ENCODE assay signal across 28 cellular contexts in genomic region chr17:11384131-11384530, GRCh38.
"Had no signal": no experiment of that assay in that cellular context is flagged by ENCODE, and none has a peak within 500 bp of the region (broad histone marks: within the 10 kb centered on the region; RNA-seq: fewer than 3 reads in every experiment).

No MANE protein-coding gene starts in this region.

- H3K4me1 ChIP-seq: ascending aorta, breast epithelium, colonic mucosa, esophagus muscularis mucosa, foreskin keratinocyte, gastroesophageal sphincter, heart right ventricle had no signal

- ATAC-seq: activated naive CD4-positive, alpha-beta T cell treated with anti-CD3 and anti-CD28 coated beads, Interleukin-2, amount 50 U/mL, for 72 hours; activated T-cell treated with anti-CD3 and anti-CD28 coated beads, Interleukin-2, amount 50 U/mL, for 72 hours; foreskin keratinocyte; gastroesophageal sphincter; heart right ventricle; WTC11 had no signal

- H3K27me3 ChIP-seq: ascending aorta, breast epithelium, cardiac muscle cell, colonic mucosa, esophagus muscularis mucosa, foreskin keratinocyte, gastroesophageal sphincter had no signal

- H3K4me3 ChIP-seq: ascending aorta, breast epithelium, cardiac muscle cell, colonic mucosa, esophagus muscularis mucosa, gastroesophageal sphincter, heart right ventricle had no signal

- H3K9me3 ChIP-seq: ascending aorta, breast epithelium, colonic mucosa, esophagus muscularis mucosa, gastroesophageal sphincter had no signal

- DNase-seq: activated CD4-positive, alpha-beta memory T cell treated with anti-CD3 and anti-CD28 coated beads, Interleukin-2, amount 10 ng/mL, durations not matched to agents 7 days and 5 days; activated CD4-positive, alpha-beta T cell treated with anti-CD3 and anti-CD28 coated beads for 1 hour; activated CD4-positive, alpha-beta T cell treated with anti-CD3 and anti-CD28 coated beads for 4 hours; activated CD4-positive, alpha-beta T cell treated with anti-CD3 and anti-CD28 coated beads, Interleukin-2, amount 10 ng/mL, durations not matched to agents 7 days and 5 days; activated CD4-positive, alpha-beta T cell treated with anti-CD3 and anti-CD28 coated beads, Interleukin-2, amount 50 U/mL, for 4 hours; activated CD8-positive, alpha-beta memory T cell treated with anti-CD3 and anti-CD28 coated beads, Interleukin-2, amount 50 U/mL, for 48 hours; activated gamma-delta T cell; activated naive CD4-positive, alpha-beta T cell; activated naive CD4-positive, alpha-beta T cell treated with anti-CD3 and anti-CD28 coated beads, Interleukin-2, amount 10 ng/mL, durations not matched to agents 7 days and 5 days; activated naive CD8-positive, alpha-beta T cell treated with anti-CD3 and anti-CD28 coated beads, Interleukin-2, amount 10 ng/mL, durations not matched to agents 7 days and 5 days; activated T-cell treated with anti-CD3 and anti-CD28 coated beads for 4 hours; activated T-cell treated with anti-CD3 and anti-CD28 coated beads, Interleukin-2, amount 50 U/mL, for 24 hours; activated T-cell treated with anti-CD3 and anti-CD28 coated beads, Interleukin-2, amount 50 U/mL, for 72 hours; central memory CD4-positive, alpha-beta T cell; cerebellar nuclear complex; colonic mucosa; effector memory CD4-positive, alpha-beta T cell; endodermal cell; foreskin keratinocyte; heart right ventricle; T-helper 2 cell had no signal

- H3K27ac ChIP-seq: ascending aorta, breast epithelium, cardiac muscle cell, colonic mucosa, esophagus muscularis mucosa, foreskin keratinocyte, gastroesophageal sphincter, heart right ventricle had no signal

- H3K36me3 ChIP-seq: ascending aorta, breast epithelium, cardiac muscle cell, colonic mucosa, esophagus muscularis mucosa, gastroesophageal sphincter, heart right ventricle had no signal
